Comparison of ENCODE assay signal across 25 cellular contexts in the genomic region with DNA sequence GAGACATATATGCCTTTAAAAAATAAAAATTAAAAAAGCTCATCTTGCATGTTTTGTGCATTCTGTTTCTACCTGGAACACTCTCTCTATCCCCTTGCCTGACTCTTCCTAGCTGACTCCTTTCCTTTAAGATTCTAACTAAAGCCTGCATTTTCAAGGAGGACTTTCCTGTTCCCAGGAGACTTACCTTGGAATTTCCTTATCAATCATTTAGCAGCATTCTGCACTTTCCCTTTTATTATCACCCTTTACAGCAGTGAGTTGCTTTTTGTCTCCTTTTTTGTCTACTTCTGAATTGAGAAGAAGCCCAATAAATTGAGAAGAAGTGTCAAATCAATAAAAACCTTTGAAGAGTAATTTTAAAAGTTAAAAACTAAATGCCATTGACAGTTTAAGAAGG.
DNase-seq lines count a peak whose midpoint lies in the region; ATAC-seq, FAIRE-seq and TF ChIP-seq lines count a peak whose summit lies in the region.
"Had no signal": no experiment of that assay in that cellular context is flagged by ENCODE, and none has a peak within 500 bp of the region (broad histone marks: within the 10 kb centered on the region; RNA-seq: fewer than 3 reads in every experiment).

No MANE protein-coding gene starts in this region.

- no peaks in the 10 kb centered on the region for H3F3A ChIP-seq in neural cell (ENCODE audit: insufficient read depth, low read length, poor library complexity, severe bottlenecking)

- dilution Hi-C loops in endothelial cell of umbilical vein (cut with MboI; ENCODE audit: extremely low pct_ligation_motif_present, low sequenced_read_pairs) = no loop called here

- no peaks in the 10 kb centered on the region for H3K4me1 Mint-ChIP-seq in CD8-positive, alpha-beta T cell (ENCODE audit: low read depth)
- H3K4me1 Mint-ChIP-seq: CD4-positive, CD25-positive, alpha-beta regulatory T cell had no signal

- H2AFZ ChIP-seq in ACC112 (ENCODE audit: low read length, unreplicated experiment) (peak overlapping the region; percentile 64), endothelial cell of umbilical vein (ENCODE audit: low read depth, low read length) (no peak overlapping the region), neural cell (ENCODE audit: low read depth, low read length) (no peak overlapping the region)

- H3K9ac ChIP-seq in endothelial cell of umbilical vein (replicated peaks; ENCODE audit: extremely low read depth, insufficient read depth, low read length) (peak overlapping the region; percentile 41), neural cell (ENCODE audit: low read length) (no peak overlapping the region)

- TF ChIP-seq RAD21 in neural cell (conservative IDR thresholded peaks at IDR 0.05) = no peak

- no peak overlapping the region for H3K27ac Mint-ChIP-seq in CD8-positive, alpha-beta T cell
- H3K27ac Mint-ChIP-seq: CD4-positive, CD25-positive, alpha-beta regulatory T cell; H9 had no signal

- peak; percentile 22 for DNase-seq in NCI-H69 (lab: John Stamatoyannopoulos, UW)
- DNase-seq in endothelial cell of umbilical vein (ENCODE audit: low read depth, low spot score) = no peak
- no peak for DNase-seq in CD8-positive, alpha-beta T cell
- no peak for DNase-seq in HCEC 1CT
- DNase-seq in H4 (ENCODE audit: low spot score) = no peak
- DNase-seq in T-helper 1 cell = no peak
- DNase-seq: BE2C; CD4-positive, CD25-positive, alpha-beta regulatory T cell; COR-L47; DMS 273 treated with DMSO at 0.1 percent for 48 hours; DMS79 treated with DMSO at 0.1 percent for 48 hours; H9; NCI-H1092; NCI-H1436 treated with DMSO at 0.1 percent for 48 hours; NCI-H1930; NCI-H345; NCI-H524 treated with DMSO at 0.1 percent for 48 hours; PC-3; SIG-M5 had no signal

- no peak for FAIRE-seq in endothelial cell of umbilical vein (lab: Jason Lieb, UNC)
- FAIRE-seq: HepG2, K562 had no signal

- TF ChIP-seq CTCF in endothelial cell of umbilical vein (IDR thresholded peaks at IDR 0.05; ENCODE audit: extremely low read depth in 1 of 2, insufficient read depth in 1 of 2, low read depth in 1 of 2, low read length in 2 of 2) (no peak), neural cell (IDR thresholded peaks at IDR 0.05; ENCODE audit: poor library complexity, severe bottlenecking) (no peak)
- TF ChIP-seq CTCF in CD8-positive, alpha-beta T cell (IDR thresholded peaks at IDR 0.05) = no peak

- H3K4me2 ChIP-seq in endothelial cell of umbilical vein (ENCODE audit: insufficient read depth, low read length) (peak overlapping the region; percentile 34), neural cell (ENCODE audit: low read length) (no peak overlapping the region)

- no peaks in the 10 kb centered on the region for H3K27me3 ChIP-seq in ACC112 (ENCODE audit: insufficient read depth, low read length)
- no peaks in the 10 kb centered on the region for H3K27me3 ChIP-seq in endothelial cell of umbilical vein (ENCODE audit: control insufficient read depth in 2 of 2, insufficient read depth in 2 of 2, low read length in 2 of 2)
- H3K27me3 ChIP-seq in neural cell (ENCODE audit: insufficient read depth, low read depth, low read length) = no peaks in the 10 kb centered on the region
- no peaks in the 10 kb centered on the region for H3K27me3 ChIP-seq in CD8-positive, alpha-beta T cell (ENCODE audit: insufficient read depth, low read length)

- CTCF ChIA-PET in endothelial cell of umbilical vein (lab: Charles Lee) = interaction anchor here (1.0 to 1.3 kb wide), 5 partner anchors 161 to 683 kb away, joined by 3 to 8 read pairs (median 3); no protein-coding TSS in a partner anchor
- CTCF ChIA-PET in CD8-positive, alpha-beta T cell (lab: Charles Lee) = no interaction called here

- intact Hi-C loops in endothelial cell of umbilical vein (cut with micrococcal nuclease) = loop anchor here (5.0 kb wide), 2 partner anchors 57 to 397 kb away; no protein-coding TSS in a partner anchor
- intact Hi-C loops in CD8-positive, alpha-beta T cell (cut with DNase I, micrococcal nuclease) = loop anchor here in 1 of 2 experiments (5.0 kb wide), 1 partner anchor 497 kb away; no protein-coding TSS in a partner anchor

- no peak overlapping the region for H3K4me3 Mint-ChIP-seq in CD8-positive, alpha-beta T cell
- H3K4me3 Mint-ChIP-seq: CD4-positive, CD25-positive, alpha-beta regulatory T cell; H9 had no signal

- no peaks in the 10 kb centered on the region for H3K9me1 ChIP-seq in endothelial cell of umbilical vein (replicated peaks; ENCODE audit: control insufficient read depth, extremely low read depth, insufficient read depth, low read length)

- H3K79me2 ChIP-seq in ACC112 (ENCODE audit: control insufficient read depth, insufficient read depth, low read length, unreplicated experiment) (no peaks in the 10 kb centered on the region), endothelial cell of umbilical vein (ENCODE audit: control insufficient read depth, insufficient read depth, low read length) (no peaks in the 10 kb centered on the region), neural cell (replicated peaks; ENCODE audit: insufficient read depth, low read length) (no peaks in the 10 kb centered on the region)

- H3K9me3 ChIP-seq in endothelial cell of umbilical vein (replicated peaks; ENCODE audit: control insufficient read depth, insufficient read depth, low read length) (no peaks in the 10 kb centered on the region), neural cell (ENCODE audit: low read length) (no peaks in the 10 kb centered on the region)
- no peaks in the 10 kb centered on the region for H3K9me3 ChIP-seq in CD8-positive, alpha-beta T cell (ENCODE audit: low read length)
- H3K9me3 ChIP-seq: BE2C had no signal

- no peak for TF ChIP-seq POLR2A in endothelial cell of umbilical vein (IDR thresholded peaks at IDR 0.05; ENCODE audit: low read depth, low read length)

- no peak for TF ChIP-seq EP300 in neural cell (conservative IDR thresholded peaks at IDR 0.05; ENCODE audit: poor library complexity, severe bottlenecking)

- no peaks in the 10 kb centered on the region for H3K9me3 Mint-ChIP-seq in CD8-positive, alpha-beta T cell
- H3K9me3 Mint-ChIP-seq: H9 had no signal

- peaks cover 46% of the 10 kb centered on the region for H3K4me1 ChIP-seq in ACC112 (ENCODE audit: control insufficient read depth, insufficient read depth, low read length, unreplicated experiment)
- H3K4me1 ChIP-seq in endothelial cell of umbilical vein (ENCODE audit: control insufficient read depth, extremely low read depth, insufficient read depth, low read length) = peaks cover 39% of the 10 kb centered on the region
- H3K4me1 ChIP-seq in CD8-positive, alpha-beta T cell (ENCODE audit: insufficient read depth, low read length) = no peaks in the 10 kb centered on the region
- H3K4me1 ChIP-seq: BE2C had no signal

- H3K4me3 ChIP-seq in ACC112 (ENCODE audit: low read depth, low read length) (no peak overlapping the region), endothelial cell of umbilical vein (replicated peaks in 1 of 3; ENCODE audit: insufficient read depth in 1 of 3, low read depth in 1 of 3, low read length in 3 of 3) (no peak overlapping the region), neural cell (ENCODE audit: low read length) (no peak overlapping the region)
- no peak overlapping the region for H3K4me3 ChIP-seq in CD8-positive, alpha-beta T cell (ENCODE audit: low read depth, low read length)
- H3K4me3 ChIP-seq: K562 had no signal

- H3K27ac ChIP-seq in ACC112 (ENCODE audit: low read depth, low read length) = peak overlapping the region; percentile 23
- H3K27ac ChIP-seq in endothelial cell of umbilical vein (ENCODE audit: insufficient read depth, low read depth, low read length) = peak overlapping the region; percentile 66
- no peak overlapping the region for H3K27ac ChIP-seq in neural cell (ENCODE audit: low read length)
- H3K27ac ChIP-seq in CD8-positive, alpha-beta T cell (ENCODE audit: low read depth, low read length) = no peak overlapping the region
- H3K27ac ChIP-seq: HL-60, RWPE1 had no signal

- H3K27me3 Mint-ChIP-seq in CD8-positive, alpha-beta T cell (ENCODE audit: low read depth) = no peaks in the 10 kb centered on the region
- H3K27me3 Mint-ChIP-seq: CD4-positive, CD25-positive, alpha-beta regulatory T cell had no signal

- no peaks in the 10 kb centered on the region for H3K36me3 ChIP-seq in ACC112 (ENCODE audit: insufficient read depth, low read length)
- H3K36me3 ChIP-seq in endothelial cell of umbilical vein (ENCODE audit: control insufficient read depth in 2 of 2, extremely low read depth in 1 of 2, insufficient read depth in 2 of 2, low read length in 2 of 2) = no peaks in the 10 kb centered on the region
- H3K36me3 ChIP-seq in neural cell (ENCODE audit: insufficient read depth, low read length) = no peaks in the 10 kb centered on the region
- no peaks in the 10 kb centered on the region for H3K36me3 ChIP-seq in CD8-positive, alpha-beta T cell (ENCODE audit: insufficient read depth, low read length)
- H3K36me3 ChIP-seq: BE2C had no signal

- POLR2A ChIA-PET in endothelial cell of umbilical vein (lab: Charles Lee) = no interaction called here
- POLR2A ChIA-PET in CD8-positive, alpha-beta T cell (lab: Charles Lee) = no interaction called here

- no peak for ATAC-seq in CD8-positive, alpha-beta T cell
- ATAC-seq: HepG2, K562, PC-3 had no signal

- BruUV-seq in endothelial cell of umbilical vein (replicated peaks; lab: Mats Ljungman, UMichigan) = no TSS peak

- H4K20me1 ChIP-seq in endothelial cell of umbilical vein (replicated peaks; ENCODE audit: control insufficient read depth, extremely low read depth, insufficient read depth, low read length) = no peaks in the 10 kb centered on the region
- H4K20me1 ChIP-seq in neural cell (ENCODE audit: insufficient read depth) = no peaks in the 10 kb centered on the region

- H3K9me2 ChIP-seq in neural cell (ENCODE audit: insufficient read depth, low read length) = no peaks in the 10 kb centered on the region

- no peaks in the 10 kb centered on the region for H3K36me3 Mint-ChIP-seq in CD8-positive, alpha-beta T cell
- H3K36me3 Mint-ChIP-seq: CD4-positive, CD25-positive, alpha-beta regulatory T cell had no signal

TF ChIP-seq in endothelial cell of umbilical vein, 7 proteins besides CTCF, POLR2A, EP300 and RAD21 (continues in another document):
- TF ChIP-seq POLR2AphosphoS5 (IDR thresholded peaks at IDR 0.05; ENCODE audit: insufficient read depth, low read depth, low read length) = no peak
- TF ChIP-seq GATA2 (IDR thresholded peaks at IDR 0.05; ENCODE audit: insufficient read depth, insufficient read length, low read depth, low read length) = no peak
- TF ChIP-seq EZH2 (IDR thresholded peaks at IDR 0.05; ENCODE audit: borderline replicate concordance, low read depth, low read length, severe bottlenecking) = no peak
- TF ChIP-seq FOS (IDR thresholded peaks at IDR 0.05; ENCODE audit: borderline replicate concordance, insufficient read depth, low read length) = no peak

Comparison
In these comparisons a context has a peak if more than half of its experiments do, and no peak if none do; other contexts are left out.
1. H3K27ac ChIP-seq: peak in ACC112 (single experiment) and endothelial cell of umbilical vein (single experiment); none in neural cell (single experiment) and CD8-positive, alpha-beta T cell (single experiment).